ENCODE assay signal across 1 cellular context in genomic region chr16:75110637-75111513, GRCh38.
TF ChIP-seq lines count a peak whose summit lies in the region.

No MANE protein-coding gene starts in this region.

TF ChIP-seq in K562, 482 proteins besides CTCF, POLR2A, EP300 and RAD21 (continued from another document and continues in another):
- TF ChIP-seq ZC3H11A (IDR thresholded peaks at IDR 0.05; ENCODE audit: low read depth, low read length) (0 out of 2 replicates have a peak, but pooled peaks have one; percentile 32), CEBPZ (IDR thresholded peaks at IDR 0.05; ENCODE audit: borderline replicate concordance, low read depth, low read length) (no peak), ZFPM2 (CRISPR knock-in tag; IDR thresholded peaks at IDR 0.05) (no peak), KDM5B (IDR thresholded peaks at IDR 0.05; ENCODE audit: insufficient replicate concordance, low read depth, low read length) (no peak), ARID3B (CRISPR knock-in tag; IDR thresholded peaks at IDR 0.05; ENCODE audit: borderline replicate concordance) (no peak), MEIS2 (IDR thresholded peaks at IDR 0.05; ENCODE audit: partially characterized antibody) (peak; percentile 82), ZBTB33 (CRISPR knock-in tag; IDR thresholded peaks at IDR 0.05) (peak; percentile 77), CBFA2T2 (conservative IDR thresholded peaks at IDR 0.05) (no peak), TRIM24 (IDR thresholded peaks at IDR 0.05) (0 out of 4 replicates have a peak, but pooled peaks of 1 of the 2 experiments have one; percentile 28), CREB1 (IDR thresholded peaks at IDR 0.05) (no peak), CREB1 (CRISPR knock-in tag; IDR thresholded peaks at IDR 0.05) (0 out of 2 replicates have a peak, but pooled peaks have one; percentile 35), POLR2AphosphoS2 (IDR thresholded peaks at IDR 0.05; ENCODE audit: low read length) (0 out of 2 replicates have a peak, but pooled peaks have one; percentile 40), CREB3 (tag; conservative IDR thresholded peaks at IDR 0.05; ENCODE audit: low read depth) (no peak), BCL6 (CRISPR knock-in tag; IDR thresholded peaks at IDR 0.05) (no peak), MNT (conservative IDR thresholded peaks at IDR 0.05) (peak; percentile 95 to 97), XRCC5 (IDR thresholded peaks at IDR 0.05; ENCODE audit: low read depth, low read length) (peak; percentile 75; the same call in 1 of the 2 replicates), ZBTB17 (CRISPR knock-in tag; IDR thresholded peaks at IDR 0.05) (peak; percentile 52; the same call in 1 of the 2 replicates), NFIC (IDR thresholded peaks at IDR 0.05) (peak; percentile 33), KLF13 (tag; IDR thresholded peaks at IDR 0.05; ENCODE audit: borderline replicate concordance, low read depth) (peak; percentile 90; the same call in 1 of the 2 replicates), ZNF431 (CRISPR knock-in tag; IDR thresholded peaks at IDR 0.05) (no peak; the same call in 1 of the 2 replicates), EP400 (IDR thresholded peaks at IDR 0.05) (peak; percentile 83), POLR2G (IDR thresholded peaks at IDR 0.05; ENCODE audit: low read depth, low read length) (peak; percentile 40; the same call in 1 of the 2 replicates), GABPB2 (CRISPR knock-in tag; conservative IDR thresholded peaks at IDR 0.05) (no peak), SAP30 (IDR thresholded peaks at IDR 0.05; ENCODE audit: borderline replicate concordance, insufficient read depth, low read depth, low read length, poor library complexity, severe bottlenecking) (peak; percentile 82), SUPT5H (IDR thresholded peaks at IDR 0.05) (peak; percentile 46; the same call in 1 of the 2 replicates), HEY1 (CRISPR knock-in tag; IDR thresholded peaks at IDR 0.05; ENCODE audit: borderline replicate concordance) (no peak), BCOR (IDR thresholded peaks at IDR 0.05) (no peak; the same call in 1 of the 2 replicates), SAFB2 (IDR thresholded peaks at IDR 0.05; ENCODE audit: borderline replicate concordance, low read depth, low read length, severe bottlenecking) (no peak), MAX (CRISPR knock-in tag; IDR thresholded peaks at IDR 0.05) (peak; percentile 92), RB1 (IDR thresholded peaks at IDR 0.05; ENCODE audit: low read depth) (peak; percentile 34; the same call in 1 of the 2 replicates), YBX1 (IDR thresholded peaks at IDR 0.05) (no peak), RBM39 (optimal IDR thresholded peaks at IDR 0.05; ENCODE audit: low read depth, low read length) (peak; percentile 39), SREBF2 (CRISPR knock-in tag; IDR thresholded peaks at IDR 0.05) (no peak), ZFX (CRISPR knock-in tag; IDR thresholded peaks at IDR 0.05) (peak; percentile 74), MBD1 (CRISPR knock-in tag; IDR thresholded peaks at IDR 0.05) (no peak), MYC (IDR thresholded peaks at IDR 0.05; ENCODE audit: low read depth, low read length) (peak; percentile 94), MYC (CRISPR knock-in tag; IDR thresholded peaks at IDR 0.05; ENCODE audit: borderline replicate concordance, low read depth) (no peak; the same call in 1 of the 2 replicates), FOS (IDR thresholded peaks at IDR 0.05; ENCODE audit: extremely low read depth, insufficient read length) (no peak)
- TF ChIP-seq, protein P1, sequence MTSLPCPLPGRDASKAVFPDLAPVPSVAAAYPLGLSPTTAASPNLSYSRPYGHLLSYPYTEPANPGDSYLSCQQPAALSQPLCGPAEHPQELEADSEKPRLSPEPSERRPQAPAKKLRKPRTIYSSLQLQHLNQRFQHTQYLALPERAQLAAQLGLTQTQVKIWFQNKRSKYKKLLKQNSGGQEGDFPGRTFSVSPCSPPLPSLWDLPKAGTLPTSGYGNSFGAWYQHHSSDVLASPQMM (CRISPR knock-in tag; IDR thresholded peaks at IDR 0.05) = no peak
- TF ChIP-seq, protein P2, sequence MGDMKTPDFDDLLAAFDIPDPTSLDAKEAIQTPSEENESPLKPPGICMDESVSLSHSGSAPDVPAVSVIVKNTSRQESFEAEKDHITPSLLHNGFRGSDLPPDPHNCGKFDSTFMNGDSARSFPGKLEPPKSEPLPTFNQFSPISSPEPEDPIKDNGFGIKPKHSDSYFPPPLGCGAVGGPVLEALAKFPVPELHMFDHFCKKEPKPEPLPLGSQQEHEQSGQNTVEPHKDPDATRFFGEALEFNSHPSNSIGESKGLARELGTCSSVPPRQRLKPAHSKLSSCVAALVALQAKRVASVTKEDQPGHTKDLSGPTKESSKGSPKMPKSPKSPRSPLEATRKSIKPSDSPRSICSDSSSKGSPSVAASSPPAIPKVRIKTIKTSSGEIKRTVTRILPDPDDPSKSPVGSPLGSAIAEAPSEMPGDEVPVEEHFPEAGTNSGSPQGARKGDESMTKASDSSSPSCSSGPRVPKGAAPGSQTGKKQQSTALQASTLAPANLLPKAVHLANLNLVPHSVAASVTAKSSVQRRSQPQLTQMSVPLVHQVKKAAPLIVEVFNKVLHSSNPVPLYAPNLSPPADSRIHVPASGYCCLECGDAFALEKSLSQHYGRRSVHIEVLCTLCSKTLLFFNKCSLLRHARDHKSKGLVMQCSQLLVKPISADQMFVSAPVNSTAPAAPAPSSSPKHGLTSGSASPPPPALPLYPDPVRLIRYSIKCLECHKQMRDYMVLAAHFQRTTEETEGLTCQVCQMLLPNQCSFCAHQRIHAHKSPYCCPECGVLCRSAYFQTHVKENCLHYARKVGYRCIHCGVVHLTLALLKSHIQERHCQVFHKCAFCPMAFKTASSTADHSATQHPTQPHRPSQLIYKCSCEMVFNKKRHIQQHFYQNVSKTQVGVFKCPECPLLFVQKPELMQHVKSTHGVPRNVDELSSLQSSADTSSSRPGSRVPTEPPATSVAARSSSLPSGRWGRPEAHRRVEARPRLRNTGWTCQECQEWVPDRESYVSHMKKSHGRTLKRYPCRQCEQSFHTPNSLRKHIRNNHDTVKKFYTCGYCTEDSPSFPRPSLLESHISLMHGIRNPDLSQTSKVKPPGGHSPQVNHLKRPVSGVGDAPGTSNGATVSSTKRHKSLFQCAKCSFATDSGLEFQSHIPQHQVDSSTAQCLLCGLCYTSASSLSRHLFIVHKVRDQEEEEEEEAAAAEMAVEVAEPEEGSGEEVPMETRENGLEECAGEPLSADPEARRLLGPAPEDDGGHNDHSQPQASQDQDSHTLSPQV (IDR thresholded peaks at IDR 0.05) = peak; percentile 65
- TF ChIP-seq, protein P3, sequence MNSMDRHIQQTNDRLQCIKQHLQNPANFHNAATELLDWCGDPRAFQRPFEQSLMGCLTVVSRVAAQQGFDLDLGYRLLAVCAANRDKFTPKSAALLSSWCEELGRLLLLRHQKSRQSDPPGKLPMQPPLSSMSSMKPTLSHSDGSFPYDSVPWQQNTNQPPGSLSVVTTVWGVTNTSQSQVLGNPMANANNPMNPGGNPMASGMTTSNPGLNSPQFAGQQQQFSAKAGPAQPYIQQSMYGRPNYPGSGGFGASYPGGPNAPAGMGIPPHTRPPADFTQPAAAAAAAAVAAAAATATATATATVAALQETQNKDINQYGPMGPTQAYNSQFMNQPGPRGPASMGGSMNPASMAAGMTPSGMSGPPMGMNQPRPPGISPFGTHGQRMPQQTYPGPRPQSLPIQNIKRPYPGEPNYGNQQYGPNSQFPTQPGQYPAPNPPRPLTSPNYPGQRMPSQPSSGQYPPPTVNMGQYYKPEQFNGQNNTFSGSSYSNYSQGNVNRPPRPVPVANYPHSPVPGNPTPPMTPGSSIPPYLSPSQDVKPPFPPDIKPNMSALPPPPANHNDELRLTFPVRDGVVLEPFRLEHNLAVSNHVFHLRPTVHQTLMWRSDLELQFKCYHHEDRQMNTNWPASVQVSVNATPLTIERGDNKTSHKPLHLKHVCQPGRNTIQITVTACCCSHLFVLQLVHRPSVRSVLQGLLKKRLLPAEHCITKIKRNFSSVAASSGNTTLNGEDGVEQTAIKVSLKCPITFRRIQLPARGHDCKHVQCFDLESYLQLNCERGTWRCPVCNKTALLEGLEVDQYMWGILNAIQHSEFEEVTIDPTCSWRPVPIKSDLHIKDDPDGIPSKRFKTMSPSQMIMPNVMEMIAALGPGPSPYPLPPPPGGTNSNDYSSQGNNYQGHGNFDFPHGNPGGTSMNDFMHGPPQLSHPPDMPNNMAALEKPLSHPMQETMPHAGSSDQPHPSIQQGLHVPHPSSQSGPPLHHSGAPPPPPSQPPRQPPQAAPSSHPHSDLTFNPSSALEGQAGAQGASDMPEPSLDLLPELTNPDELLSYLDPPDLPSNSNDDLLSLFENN (IDR thresholded peaks at IDR 0.05; ENCODE audit: low read depth in 2 of 2, low read length in 2 of 2) = peak in 1 of 2 experiments; percentile 64; a peak in 1 of 4 replicates
